In the genomic region with DNA sequence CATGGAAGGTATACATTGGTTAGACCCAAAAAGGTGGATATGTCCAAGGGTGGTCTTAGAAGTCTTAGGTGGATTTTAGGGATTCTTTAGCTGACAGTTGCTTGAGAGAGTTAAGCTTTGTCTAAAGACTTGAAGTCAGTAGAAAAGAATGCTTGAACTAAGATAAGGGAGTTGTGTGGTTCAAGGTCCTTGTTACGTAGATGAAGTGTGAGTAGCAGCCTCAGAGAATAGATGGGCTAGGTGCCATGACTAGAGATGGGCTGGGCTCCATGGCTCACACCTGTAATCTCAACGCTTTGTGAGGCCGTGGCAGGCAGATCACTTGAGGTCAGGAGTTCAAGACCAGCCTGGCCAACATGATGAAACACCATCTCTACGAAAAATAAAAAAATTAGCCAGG, we compare ENCODE assay signal across 1 cellular context.
TF ChIP-seq lines count a peak whose summit lies in the region.

No MANE protein-coding gene starts in this region.

TF ChIP-seq in K562, 482 proteins besides CTCF, POLR2A, EP300 and RAD21:
- TF ChIP-seq CEBPG (CRISPR knock-in tag; IDR thresholded peaks at IDR 0.05) (peak; percentile 34; the same call in 1 of the 2 replicates), CEBPG (tag; conservative IDR thresholded peaks at IDR 0.05 in 1 of 2, IDR thresholded peaks at IDR 0.05 in 1 of 2) (no peak), STAG1 (CRISPR knock-in tag; IDR thresholded peaks at IDR 0.05; ENCODE audit: borderline replicate concordance) (no peak), NBN (IDR thresholded peaks at IDR 0.05; ENCODE audit: low read depth) (0 out of 2 replicates have a peak, but pooled peaks have one; percentile 11), PHB2 (IDR thresholded peaks at IDR 0.05; ENCODE audit: low read depth) (no peak), TBP (optimal IDR thresholded peaks at IDR 0.05; ENCODE audit: low read depth, low read length) (peak; percentile 42), TAL1 (IDR thresholded peaks at IDR 0.05) (peak; percentile 8; the same call in 1 of the 2 replicates), GABPB1 (CRISPR knock-in tag; IDR thresholded peaks at IDR 0.05) (0 out of 2 replicates have a peak, but pooled peaks have one; percentile 23), ARID1B (IDR thresholded peaks at IDR 0.05) (peak; percentile 41; the same call in 1 of the 2 replicates), CEBPB (tag; IDR thresholded peaks at IDR 0.05) (peak; percentile 12; the same call in 1 of the 2 replicates), RBM25 (IDR thresholded peaks at IDR 0.05; ENCODE audit: low read depth, low read length, severe bottlenecking) (no peak), BHLHE40 (IDR thresholded peaks at IDR 0.05; ENCODE audit: low read length) (no peak), KLF10 (CRISPR knock-in tag; IDR thresholded peaks at IDR 0.05) (no peak), BRD4 (IDR thresholded peaks at IDR 0.05) (no peak), ELF4 (CRISPR knock-in tag; IDR thresholded peaks at IDR 0.05) (no peak), TCF3 (CRISPR knock-in tag; IDR thresholded peaks at IDR 0.05) (peak; percentile 16; the same call in 1 of the 2 replicates), CBFA2T3 (IDR thresholded peaks at IDR 0.05) (peak; percentile 42; the same call in 1 of the 2 replicates), ZNF282 (CRISPR knock-in tag; IDR thresholded peaks at IDR 0.05) (no peak), FOXK1 (CRISPR knock-in tag; IDR thresholded peaks at IDR 0.05; ENCODE audit: borderline replicate concordance) (no peak), NR2C1 (IDR thresholded peaks at IDR 0.05) (no peak), NR2C1 (tag; IDR thresholded peaks at IDR 0.05) (0 out of 2 replicates have a peak, but pooled peaks have one; percentile 19), SP2 (IDR thresholded peaks at IDR 0.05; ENCODE audit: extremely low read depth, low read depth, low read length, poor library complexity, severe bottlenecking) (no peak), NFIC (IDR thresholded peaks at IDR 0.05) (peak; percentile 68), SOX6 (IDR thresholded peaks at IDR 0.05) (peak; percentile 38; the same call in 1 of the 2 replicates), ZEB2 (IDR thresholded peaks at IDR 0.05) (0 out of 2 replicates have a peak, but pooled peaks have one; percentile 15), ZNF212 (CRISPR knock-in tag; IDR thresholded peaks at IDR 0.05) (no peak), CXXC5 (CRISPR knock-in tag; IDR thresholded peaks at IDR 0.05) (peak; percentile 19; the same call in 1 of the 2 replicates)
- TF ChIP-seq, protein P1, sequence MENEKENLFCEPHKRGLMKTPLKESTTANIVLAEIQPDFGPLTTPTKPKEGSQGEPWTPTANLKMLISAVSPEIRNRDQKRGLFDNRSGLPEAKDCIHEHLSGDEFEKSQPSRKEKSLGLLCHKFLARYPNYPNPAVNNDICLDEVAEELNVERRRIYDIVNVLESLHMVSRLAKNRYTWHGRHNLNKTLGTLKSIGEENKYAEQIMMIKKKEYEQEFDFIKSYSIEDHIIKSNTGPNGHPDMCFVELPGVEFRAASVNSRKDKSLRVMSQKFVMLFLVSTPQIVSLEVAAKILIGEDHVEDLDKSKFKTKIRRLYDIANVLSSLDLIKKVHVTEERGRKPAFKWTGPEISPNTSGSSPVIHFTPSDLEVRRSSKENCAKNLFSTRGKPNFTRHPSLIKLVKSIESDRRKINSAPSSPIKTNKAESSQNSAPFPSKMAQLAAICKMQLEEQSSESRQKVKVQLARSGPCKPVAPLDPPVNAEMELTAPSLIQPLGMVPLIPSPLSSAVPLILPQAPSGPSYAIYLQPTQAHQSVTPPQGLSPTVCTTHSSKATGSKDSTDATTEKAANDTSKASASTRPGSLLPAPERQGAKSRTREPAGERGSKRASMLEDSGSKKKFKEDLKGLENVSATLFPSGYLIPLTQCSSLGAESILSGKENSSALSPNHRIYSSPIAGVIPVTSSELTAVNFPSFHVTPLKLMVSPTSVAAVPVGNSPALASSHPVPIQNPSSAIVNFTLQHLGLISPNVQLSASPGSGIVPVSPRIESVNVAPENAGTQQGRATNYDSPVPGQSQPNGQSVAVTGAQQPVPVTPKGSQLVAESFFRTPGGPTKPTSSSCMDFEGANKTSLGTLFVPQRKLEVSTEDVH (IDR thresholded peaks at IDR 0.05; ENCODE audit: low read depth, partially characterized antibody), result no peak
- TF ChIP-seq, protein P2, sequence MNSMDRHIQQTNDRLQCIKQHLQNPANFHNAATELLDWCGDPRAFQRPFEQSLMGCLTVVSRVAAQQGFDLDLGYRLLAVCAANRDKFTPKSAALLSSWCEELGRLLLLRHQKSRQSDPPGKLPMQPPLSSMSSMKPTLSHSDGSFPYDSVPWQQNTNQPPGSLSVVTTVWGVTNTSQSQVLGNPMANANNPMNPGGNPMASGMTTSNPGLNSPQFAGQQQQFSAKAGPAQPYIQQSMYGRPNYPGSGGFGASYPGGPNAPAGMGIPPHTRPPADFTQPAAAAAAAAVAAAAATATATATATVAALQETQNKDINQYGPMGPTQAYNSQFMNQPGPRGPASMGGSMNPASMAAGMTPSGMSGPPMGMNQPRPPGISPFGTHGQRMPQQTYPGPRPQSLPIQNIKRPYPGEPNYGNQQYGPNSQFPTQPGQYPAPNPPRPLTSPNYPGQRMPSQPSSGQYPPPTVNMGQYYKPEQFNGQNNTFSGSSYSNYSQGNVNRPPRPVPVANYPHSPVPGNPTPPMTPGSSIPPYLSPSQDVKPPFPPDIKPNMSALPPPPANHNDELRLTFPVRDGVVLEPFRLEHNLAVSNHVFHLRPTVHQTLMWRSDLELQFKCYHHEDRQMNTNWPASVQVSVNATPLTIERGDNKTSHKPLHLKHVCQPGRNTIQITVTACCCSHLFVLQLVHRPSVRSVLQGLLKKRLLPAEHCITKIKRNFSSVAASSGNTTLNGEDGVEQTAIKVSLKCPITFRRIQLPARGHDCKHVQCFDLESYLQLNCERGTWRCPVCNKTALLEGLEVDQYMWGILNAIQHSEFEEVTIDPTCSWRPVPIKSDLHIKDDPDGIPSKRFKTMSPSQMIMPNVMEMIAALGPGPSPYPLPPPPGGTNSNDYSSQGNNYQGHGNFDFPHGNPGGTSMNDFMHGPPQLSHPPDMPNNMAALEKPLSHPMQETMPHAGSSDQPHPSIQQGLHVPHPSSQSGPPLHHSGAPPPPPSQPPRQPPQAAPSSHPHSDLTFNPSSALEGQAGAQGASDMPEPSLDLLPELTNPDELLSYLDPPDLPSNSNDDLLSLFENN (IDR thresholded peaks at IDR 0.05; ENCODE audit: low read depth in 2 of 2, low read length in 2 of 2), result no peak
- TF ChIP-seq, protein P3, sequence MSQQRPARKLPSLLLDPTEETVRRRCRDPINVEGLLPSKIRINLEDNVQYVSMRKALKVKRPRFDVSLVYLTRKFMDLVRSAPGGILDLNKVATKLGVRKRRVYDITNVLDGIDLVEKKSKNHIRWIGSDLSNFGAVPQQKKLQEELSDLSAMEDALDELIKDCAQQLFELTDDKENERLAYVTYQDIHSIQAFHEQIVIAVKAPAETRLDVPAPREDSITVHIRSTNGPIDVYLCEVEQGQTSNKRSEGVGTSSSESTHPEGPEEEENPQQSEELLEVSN (IDR thresholded peaks at IDR 0.05; ENCODE audit: borderline replicate concordance in 1 of 2, extremely low read depth in 1 of 2, insufficient read depth in 1 of 2, insufficient read length in 1 of 2, low read depth in 1 of 2, low read length in 1 of 2, poor library complexity in 1 of 2, severe bottlenecking in 1 of 2), result no peak
- TF ChIP-seq, protein P4, sequence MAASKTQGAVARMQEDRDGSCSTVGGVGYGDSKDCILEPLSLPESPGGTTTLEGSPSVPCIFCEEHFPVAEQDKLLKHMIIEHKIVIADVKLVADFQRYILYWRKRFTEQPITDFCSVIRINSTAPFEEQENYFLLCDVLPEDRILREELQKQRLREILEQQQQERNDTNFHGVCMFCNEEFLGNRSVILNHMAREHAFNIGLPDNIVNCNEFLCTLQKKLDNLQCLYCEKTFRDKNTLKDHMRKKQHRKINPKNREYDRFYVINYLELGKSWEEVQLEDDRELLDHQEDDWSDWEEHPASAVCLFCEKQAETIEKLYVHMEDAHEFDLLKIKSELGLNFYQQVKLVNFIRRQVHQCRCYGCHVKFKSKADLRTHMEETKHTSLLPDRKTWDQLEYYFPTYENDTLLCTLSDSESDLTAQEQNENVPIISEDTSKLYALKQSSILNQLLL (CRISPR knock-in tag; IDR thresholded peaks at IDR 0.05; ENCODE audit: borderline replicate concordance), result no peak
- TF ChIP-seq, protein P5, sequence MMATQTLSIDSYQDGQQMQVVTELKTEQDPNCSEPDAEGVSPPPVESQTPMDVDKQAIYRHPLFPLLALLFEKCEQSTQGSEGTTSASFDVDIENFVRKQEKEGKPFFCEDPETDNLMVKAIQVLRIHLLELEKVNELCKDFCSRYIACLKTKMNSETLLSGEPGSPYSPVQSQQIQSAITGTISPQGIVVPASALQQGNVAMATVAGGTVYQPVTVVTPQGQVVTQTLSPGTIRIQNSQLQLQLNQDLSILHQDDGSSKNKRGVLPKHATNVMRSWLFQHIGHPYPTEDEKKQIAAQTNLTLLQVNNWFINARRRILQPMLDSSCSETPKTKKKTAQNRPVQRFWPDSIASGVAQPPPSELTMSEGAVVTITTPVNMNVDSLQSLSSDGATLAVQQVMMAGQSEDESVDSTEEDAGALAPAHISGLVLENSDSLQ (IDR thresholded peaks at IDR 0.05), result peak; percentile 8; the same call in 1 of the 2 replicates
- TF ChIP-seq, protein P6, sequence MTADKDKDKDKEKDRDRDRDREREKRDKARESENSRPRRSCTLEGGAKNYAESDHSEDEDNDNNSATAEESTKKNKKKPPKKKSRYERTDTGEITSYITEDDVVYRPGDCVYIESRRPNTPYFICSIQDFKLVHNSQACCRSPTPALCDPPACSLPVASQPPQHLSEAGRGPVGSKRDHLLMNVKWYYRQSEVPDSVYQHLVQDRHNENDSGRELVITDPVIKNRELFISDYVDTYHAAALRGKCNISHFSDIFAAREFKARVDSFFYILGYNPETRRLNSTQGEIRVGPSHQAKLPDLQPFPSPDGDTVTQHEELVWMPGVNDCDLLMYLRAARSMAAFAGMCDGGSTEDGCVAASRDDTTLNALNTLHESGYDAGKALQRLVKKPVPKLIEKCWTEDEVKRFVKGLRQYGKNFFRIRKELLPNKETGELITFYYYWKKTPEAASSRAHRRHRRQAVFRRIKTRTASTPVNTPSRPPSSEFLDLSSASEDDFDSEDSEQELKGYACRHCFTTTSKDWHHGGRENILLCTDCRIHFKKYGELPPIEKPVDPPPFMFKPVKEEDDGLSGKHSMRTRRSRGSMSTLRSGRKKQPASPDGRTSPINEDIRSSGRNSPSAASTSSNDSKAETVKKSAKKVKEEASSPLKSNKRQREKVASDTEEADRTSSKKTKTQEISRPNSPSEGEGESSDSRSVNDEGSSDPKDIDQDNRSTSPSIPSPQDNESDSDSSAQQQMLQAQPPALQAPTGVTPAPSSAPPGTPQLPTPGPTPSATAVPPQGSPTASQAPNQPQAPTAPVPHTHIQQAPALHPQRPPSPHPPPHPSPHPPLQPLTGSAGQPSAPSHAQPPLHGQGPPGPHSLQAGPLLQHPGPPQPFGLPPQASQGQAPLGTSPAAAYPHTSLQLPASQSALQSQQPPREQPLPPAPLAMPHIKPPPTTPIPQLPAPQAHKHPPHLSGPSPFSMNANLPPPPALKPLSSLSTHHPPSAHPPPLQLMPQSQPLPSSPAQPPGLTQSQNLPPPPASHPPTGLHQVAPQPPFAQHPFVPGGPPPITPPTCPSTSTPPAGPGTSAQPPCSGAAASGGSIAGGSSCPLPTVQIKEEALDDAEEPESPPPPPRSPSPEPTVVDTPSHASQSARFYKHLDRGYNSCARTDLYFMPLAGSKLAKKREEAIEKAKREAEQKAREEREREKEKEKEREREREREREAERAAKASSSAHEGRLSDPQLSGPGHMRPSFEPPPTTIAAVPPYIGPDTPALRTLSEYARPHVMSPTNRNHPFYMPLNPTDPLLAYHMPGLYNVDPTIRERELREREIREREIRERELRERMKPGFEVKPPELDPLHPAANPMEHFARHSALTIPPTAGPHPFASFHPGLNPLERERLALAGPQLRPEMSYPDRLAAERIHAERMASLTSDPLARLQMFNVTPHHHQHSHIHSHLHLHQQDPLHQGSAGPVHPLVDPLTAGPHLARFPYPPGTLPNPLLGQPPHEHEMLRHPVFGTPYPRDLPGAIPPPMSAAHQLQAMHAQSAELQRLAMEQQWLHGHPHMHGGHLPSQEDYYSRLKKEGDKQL (CRISPR knock-in tag; IDR thresholded peaks at IDR 0.05; ENCODE audit: borderline replicate concordance), result no peak
- TF ChIP-seq, protein P7, sequence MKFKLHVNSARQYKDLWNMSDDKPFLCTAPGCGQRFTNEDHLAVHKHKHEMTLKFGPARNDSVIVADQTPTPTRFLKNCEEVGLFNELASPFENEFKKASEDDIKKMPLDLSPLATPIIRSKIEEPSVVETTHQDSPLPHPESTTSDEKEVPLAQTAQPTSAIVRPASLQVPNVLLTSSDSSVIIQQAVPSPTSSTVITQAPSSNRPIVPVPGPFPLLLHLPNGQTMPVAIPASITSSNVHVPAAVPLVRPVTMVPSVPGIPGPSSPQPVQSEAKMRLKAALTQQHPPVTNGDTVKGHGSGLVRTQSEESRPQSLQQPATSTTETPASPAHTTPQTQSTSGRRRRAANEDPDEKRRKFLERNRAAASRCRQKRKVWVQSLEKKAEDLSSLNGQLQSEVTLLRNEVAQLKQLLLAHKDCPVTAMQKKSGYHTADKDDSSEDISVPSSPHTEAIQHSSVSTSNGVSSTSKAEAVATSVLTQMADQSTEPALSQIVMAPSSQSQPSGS (CRISPR knock-in tag; IDR thresholded peaks at IDR 0.05), result no peak
- TF ChIP-seq, protein P8, sequence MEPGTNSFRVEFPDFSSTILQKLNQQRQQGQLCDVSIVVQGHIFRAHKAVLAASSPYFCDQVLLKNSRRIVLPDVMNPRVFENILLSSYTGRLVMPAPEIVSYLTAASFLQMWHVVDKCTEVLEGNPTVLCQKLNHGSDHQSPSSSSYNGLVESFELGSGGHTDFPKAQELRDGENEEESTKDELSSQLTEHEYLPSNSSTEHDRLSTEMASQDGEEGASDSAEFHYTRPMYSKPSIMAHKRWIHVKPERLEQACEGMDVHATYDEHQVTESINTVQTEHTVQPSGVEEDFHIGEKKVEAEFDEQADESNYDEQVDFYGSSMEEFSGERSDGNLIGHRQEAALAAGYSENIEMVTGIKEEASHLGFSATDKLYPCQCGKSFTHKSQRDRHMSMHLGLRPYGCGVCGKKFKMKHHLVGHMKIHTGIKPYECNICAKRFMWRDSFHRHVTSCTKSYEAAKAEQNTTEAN (CRISPR knock-in tag; IDR thresholded peaks at IDR 0.05), result no peak
- TF ChIP-seq, protein P9, sequence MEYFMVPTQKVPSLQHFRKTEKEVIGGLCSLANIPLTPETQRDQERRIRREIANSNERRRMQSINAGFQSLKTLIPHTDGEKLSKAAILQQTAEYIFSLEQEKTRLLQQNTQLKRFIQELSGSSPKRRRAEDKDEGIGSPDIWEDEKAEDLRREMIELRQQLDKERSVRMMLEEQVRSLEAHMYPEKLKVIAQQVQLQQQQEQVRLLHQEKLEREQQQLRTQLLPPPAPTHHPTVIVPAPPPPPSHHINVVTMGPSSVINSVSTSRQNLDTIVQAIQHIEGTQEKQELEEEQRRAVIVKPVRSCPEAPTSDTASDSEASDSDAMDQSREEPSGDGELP (CRISPR knock-in tag; IDR thresholded peaks at IDR 0.05; ENCODE audit: borderline replicate concordance), result peak; percentile 7; the same call in 1 of the 2 replicates
